In the genomic region with DNA sequence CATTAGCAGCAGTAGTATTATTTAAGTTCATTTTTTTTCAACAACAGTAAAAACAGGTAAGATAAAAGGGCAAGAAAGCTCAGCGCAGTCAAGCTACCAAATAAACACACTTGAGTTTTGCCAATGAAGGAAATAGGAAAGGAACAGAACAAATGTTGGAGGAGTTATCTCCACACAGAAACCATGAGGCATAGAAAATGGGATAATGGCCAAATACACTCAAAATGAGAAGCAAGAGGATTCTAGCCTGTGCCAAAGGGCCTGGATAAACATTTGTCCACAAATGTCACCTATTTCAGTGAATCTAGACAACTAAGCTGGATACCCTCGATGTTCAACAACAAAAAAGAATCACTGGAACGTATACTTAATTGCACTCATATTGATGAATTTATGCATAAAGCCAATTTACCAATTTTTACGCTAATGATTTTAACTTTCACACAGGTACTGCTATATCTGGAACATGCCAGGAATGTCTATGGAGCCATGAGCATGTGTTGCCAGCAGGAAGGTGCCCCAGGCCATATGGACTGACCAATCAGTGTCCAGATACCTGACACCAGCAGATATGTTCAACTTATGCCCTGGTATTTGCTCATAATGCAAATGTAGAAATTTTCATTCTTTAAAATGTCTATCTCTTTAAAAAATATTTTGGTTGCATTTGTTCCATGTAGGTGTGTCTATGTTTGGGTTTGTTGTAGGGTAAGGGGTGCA, we compare ENCODE assay signal across 16 cellular contexts.
"Had no signal": no experiment of that assay in that cellular context is flagged by ENCODE, and none has a peak within 500 bp of the region (broad histone marks: within the 10 kb centered on the region; RNA-seq: fewer than 3 reads in every experiment).

No MANE protein-coding gene starts in this region.

- ATAC-seq: activated CD8-positive, alpha-beta memory T cell treated with anti-CD3 and anti-CD28 coated beads, Interleukin-2, amount 10 ng/mL, durations not matched to agents 7 days and 5 days; left lung; naive thymus-derived CD8-positive, alpha-beta T cell; stimulated activated memory B cell treated with anti-CD40 and anti-IgM and Interleukin-4, amounts not matched to agents 10 μg/mL and 1 μg/mL and 100 μg/mL, for 72 hours had no signal

- H3K4me1 ChIP-seq: left lung, tibial artery had no signal

- H3K36me3 ChIP-seq: left lung, tibial artery, vagina had no signal

- H3K27ac ChIP-seq: hepatocyte, left lung, tibial artery, vagina, VCaP had no signal

- DNase-seq: activated CD4-positive, alpha-beta memory T cell treated with anti-CD3 and anti-CD28 coated beads for 36 hours; activated CD4-positive, alpha-beta T cell treated with anti-CD3 and anti-CD28 coated beads for 1 hour; activated CD8-positive, alpha-beta memory T cell treated with anti-CD3 and anti-CD28 coated beads, Interleukin-2, amount 10 ng/mL, durations not matched to agents 7 days and 5 days; activated T-cell treated with anti-CD3 and anti-CD28 coated beads, Interleukin-2, amount 50 U/mL, for 1 hour; effector memory CD4-positive, alpha-beta T cell; kidney; left lung; mesenchymal stem cell; naive thymus-derived CD8-positive, alpha-beta T cell; stimulated activated CD4-positive, alpha-beta T cell treated with anti-CD3 and anti-CD28 coated beads, Interleukin-2, amount 100 ng/mL, for 48 hours; T-helper 1 cell; tibial artery had no signal

- H3K9me3 ChIP-seq: left lung, tibial artery, vagina had no signal

- H3K27me3 ChIP-seq: hepatocyte, left lung, tibial artery, vagina had no signal

- H3K4me3 ChIP-seq: hepatocyte, left lung, tibial artery, vagina had no signal
